Comparison of ENCODE assay signal across 17 cellular contexts in genomic region chr5:126816649-126817048, GRCh38. TPM values are rescaled to one million over a fixed set of nuclear protein-coding genes. Genes with fewer than 3 reads are reported as not detected.
DNase-seq lines count a peak whose midpoint lies in the region; ATAC-seq, FAIRE-seq and TF ChIP-seq lines count a peak whose summit lies in the region.
"Had no signal": no experiment of that assay in that cellular context is flagged by ENCODE, and none has a peak within 500 bp of the region (broad histone marks: within the 10 kb centered on the region; RNA-seq: fewer than 3 reads in every experiment).

No MANE protein-coding gene starts in this region.

- no peak for ATAC-seq in activated naive CD4-positive, alpha-beta T cell treated with anti-CD3 and anti-CD28 coated beads, Interleukin-2, amount 50 U/mL, for 72 hours
- ATAC-seq in HG02884 (IDR thresholded peaks at IDR 0.05; ENCODE audit: unreplicated experiment) (no peak), left ventricle myocardium superior (no peak)
- ATAC-seq: HCT116 had no signal

- H3K27me3 ChIP-seq in neutrophil, result no peaks in the 10 kb centered on the region

- no peak for TF ChIP-seq CTCF in neutrophil (IDR thresholded peaks at IDR 0.05)

- H3K27ac Mint-ChIP-seq in activated naive CD4-positive, alpha-beta T cell treated with anti-CD3 and anti-CD28 coated beads, Interleukin-2, amount 10 ng/mL, durations not matched to agents 7 days and 5 days, result peak overlapping the region; percentile 58
- H3K27ac Mint-ChIP-seq in activated naive CD4-positive, alpha-beta T cell treated with anti-CD3 and anti-CD28 coated beads, Interleukin-2, amount 50 U/mL, for 72 hours, result no peak overlapping the region
- H3K27ac Mint-ChIP-seq in activated T-helper 2 cell treated with anti-CD3 and anti-CD28 coated beads, Interferon-gamma antibody, Interleukin-2, Interleukin-4, amounts not matched to agents 10 μg/mL and 5 μg/mL and 100 μg/mL, durations not matched to agents 14 hours and 24 hours and 36 hours, result peak overlapping the region; percentile 21
- H3K27ac Mint-ChIP-seq: CD4-positive, alpha-beta T cell had no signal

- no peaks in the 10 kb centered on the region for H3K27me3 Mint-ChIP-seq in activated naive CD4-positive, alpha-beta T cell treated with anti-CD3 and anti-CD28 coated beads, Interleukin-2, amount 10 ng/mL, durations not matched to agents 7 days and 5 days
- H3K27me3 Mint-ChIP-seq in activated T-helper 2 cell treated with anti-CD3 and anti-CD28 coated beads, Interferon-gamma antibody, Interleukin-2, Interleukin-4, amounts not matched to agents 10 μg/mL and 5 μg/mL and 100 μg/mL, durations not matched to agents 14 hours and 24 hours and 36 hours (ENCODE audit: low read depth), result no peaks in the 10 kb centered on the region
- H3K27me3 Mint-ChIP-seq: CD4-positive, alpha-beta T cell had no signal

- H3K36me3 ChIP-seq in neutrophil, result peaks cover 37% of the 10 kb centered on the region

- intact Hi-C loops in activated T-helper 2 cell treated with anti-CD3 and anti-CD28 coated beads, Interferon-gamma antibody, Interleukin-2, Interleukin-4, amounts not matched to agents 10 μg/mL and 5 μg/mL and 100 μg/mL, durations not matched to agents 14 hours and 24 hours and 36 hours (cut with micrococcal nuclease), result no loop called here
- intact Hi-C loops in left ventricle myocardium superior (cut with micrococcal nuclease), result no loop called here

- H3K4me3 ChIP-seq in neutrophil (ENCODE audit: low read depth in 1 of 2, low read length in 1 of 2), result peak overlapping the region in 1 of 2 experiments; percentile 87

- H3K27ac ChIP-seq in neutrophil, result peak overlapping the region; percentile 91
- H3K27ac ChIP-seq: HL-60, RWPE1 had no signal

- no peak for TF ChIP-seq POLR2A in GM12891 (IDR thresholded peaks at IDR 0.05; ENCODE audit: low read depth, low read length)

- peaks cover 51 to 63% of the 10 kb centered on the region in 2 experiments for H3K4me1 ChIP-seq in neutrophil (ENCODE audit: control insufficient read depth in 1 of 2, insufficient read depth in 1 of 2, low read depth in 1 of 2, low read length in 1 of 2)

- H3K4me3 Mint-ChIP-seq in activated naive CD4-positive, alpha-beta T cell treated with anti-CD3 and anti-CD28 coated beads, Interleukin-2, amount 10 ng/mL, durations not matched to agents 7 days and 5 days, result no peak overlapping the region
- no peak overlapping the region for H3K4me3 Mint-ChIP-seq in activated T-helper 2 cell treated with anti-CD3 and anti-CD28 coated beads, Interferon-gamma antibody, Interleukin-2, Interleukin-4, amounts not matched to agents 10 μg/mL and 5 μg/mL and 100 μg/mL, durations not matched to agents 14 hours and 24 hours and 36 hours (ENCODE audit: low read depth)
- H3K4me3 Mint-ChIP-seq: CD4-positive, alpha-beta T cell had no signal

- no peaks in the 10 kb centered on the region for H3K9me3 Mint-ChIP-seq in activated naive CD4-positive, alpha-beta T cell treated with anti-CD3 and anti-CD28 coated beads, Interleukin-2, amount 10 ng/mL, durations not matched to agents 7 days and 5 days
- H3K9me3 Mint-ChIP-seq in activated naive CD4-positive, alpha-beta T cell treated with anti-CD3 and anti-CD28 coated beads, Interleukin-2, amount 50 U/mL, for 72 hours, result no peaks in the 10 kb centered on the region
- no peaks in the 10 kb centered on the region for H3K9me3 Mint-ChIP-seq in activated T-helper 2 cell treated with anti-CD3 and anti-CD28 coated beads, Interferon-gamma antibody, Interleukin-2, Interleukin-4, amounts not matched to agents 10 μg/mL and 5 μg/mL and 100 μg/mL, durations not matched to agents 14 hours and 24 hours and 36 hours
- H3K9me3 Mint-ChIP-seq: CD4-positive, alpha-beta T cell had no signal

- H3K36me3 Mint-ChIP-seq in activated naive CD4-positive, alpha-beta T cell treated with anti-CD3 and anti-CD28 coated beads, Interleukin-2, amount 10 ng/mL, durations not matched to agents 7 days and 5 days, result peaks cover 63% of the 10 kb centered on the region
- H3K36me3 Mint-ChIP-seq in activated naive CD4-positive, alpha-beta T cell treated with anti-CD3 and anti-CD28 coated beads, Interleukin-2, amount 50 U/mL, for 72 hours, result peaks cover 16 to 54% of the 10 kb centered on the region in 2 donors
- H3K36me3 Mint-ChIP-seq in activated T-helper 2 cell treated with anti-CD3 and anti-CD28 coated beads, Interferon-gamma antibody, Interleukin-2, Interleukin-4, amounts not matched to agents 10 μg/mL and 5 μg/mL and 100 μg/mL, durations not matched to agents 14 hours and 24 hours and 36 hours (ENCODE audit: low read depth), result peaks cover 76% of the 10 kb centered on the region

- no peak for DNase-seq in activated naive CD4-positive, alpha-beta T cell treated with anti-CD3 and anti-CD28 coated beads, Interleukin-2, amount 10 ng/mL, durations not matched to agents 7 days and 5 days
- no peak for DNase-seq in activated naive CD4-positive, alpha-beta T cell treated with anti-CD3 and anti-CD28 coated beads, Interleukin-2, amount 50 U/mL, for 72 hours (ENCODE audit: low spot score in 2 of 2)
- no peak for DNase-seq in GM12891 (ENCODE audit: insufficient read length, low spot score)
- no peak for DNase-seq in activated T-helper 2 cell treated with anti-CD3 and anti-CD28 coated beads, Interferon-gamma antibody, Interleukin-2, Interleukin-4, amounts not matched to agents 10 μg/mL and 5 μg/mL and 100 μg/mL, durations not matched to agents 14 hours and 24 hours and 36 hours (ENCODE audit: low spot score)
- no peak for DNase-seq in NCI-H1930 (lab: John Stamatoyannopoulos, UW)
- DNase-seq in left ventricle myocardium superior, result no peak
- DNase-seq: CD4-positive, alpha-beta T cell; DMS79; NCI-H187 treated with DMSO at 0.1 percent for 48 hours; NCI-H2171 treated with DMSO at 0.1 percent for 48 hours; NCI-H774 had no signal

- CTCF ChIA-PET in activated naive CD4-positive, alpha-beta T cell treated with anti-CD3 and anti-CD28 coated beads, Interleukin-2, amount 10 ng/mL, durations not matched to agents 7 days and 5 days (lab: Charles Lee), result interaction anchor here (1.6 kb wide), 1 partner anchor 15 kb away, joined by 3 read pairs; no protein-coding TSS in a partner anchor

- H3K9me3 ChIP-seq in neutrophil, result no peaks in the 10 kb centered on the region

- FAIRE-seq in GM12891 (lab: Jason Lieb, UNC), result peak; percentile 48
- FAIRE-seq: D721Med had no signal

- peaks cover 13% of the 10 kb centered on the region for H3K4me1 Mint-ChIP-seq in activated naive CD4-positive, alpha-beta T cell treated with anti-CD3 and anti-CD28 coated beads, Interleukin-2, amount 10 ng/mL, durations not matched to agents 7 days and 5 days
- H3K4me1 Mint-ChIP-seq in activated T-helper 2 cell treated with anti-CD3 and anti-CD28 coated beads, Interferon-gamma antibody, Interleukin-2, Interleukin-4, amounts not matched to agents 10 μg/mL and 5 μg/mL and 100 μg/mL, durations not matched to agents 14 hours and 24 hours and 36 hours (ENCODE audit: low read depth), result peaks cover 23% of the 10 kb centered on the region

TF ChIP-seq in GM12891, 5 proteins besides CTCF, POLR2A, EP300 and RAD21:
- TF ChIP-seq POU2F2 (IDR thresholded peaks at IDR 0.05; ENCODE audit: low read depth, low read length) (no peak), PAX5 (IDR thresholded peaks at IDR 0.05; ENCODE audit: insufficient read depth, low read length, severe bottlenecking) (no peak), SPI1 (IDR thresholded peaks at IDR 0.05; ENCODE audit: low read depth, low read length) (no peak), POLR2AphosphoS5 (IDR thresholded peaks at IDR 0.05; ENCODE audit: low read depth, low read length) (no peak), TAF1 (IDR thresholded peaks at IDR 0.05; ENCODE audit: low read depth, low read length) (no peak)

RNA-seq across cellular contexts. Expression of gene LMNB1, which starts 39.7 kb away (rescaled TPM):
- 100 to 1,000 TPM; 187 to 307 TPM for total RNA-seq in activated naive CD4-positive, alpha-beta T cell treated with anti-CD3 and anti-CD28 coated beads, Interleukin-2, amount 50 U/mL, for 72 hours
- 54.2 TPM for polyA plus RNA-seq in GM12891 (2012; ENCODE audit: low read depth, missing spikeins)
- 232 and 239 TPM in 2 replicates for total RNA-seq in activated T-helper 2 cell treated with anti-CD3 and anti-CD28 coated beads, Interferon-gamma antibody, Interleukin-2, Interleukin-4, amounts not matched to agents 10 μg/mL and 5 μg/mL and 100 μg/mL, durations not matched to agents 14 hours and 24 hours and 36 hours
- 2.3 TPM for total RNA-seq in left ventricle myocardium superior

Comparison
In these comparisons a context has a peak if more than half of its experiments do, and no peak if none do; other contexts are left out.
1. H3K27ac Mint-ChIP-seq: peak in activated naive CD4-positive, alpha-beta T cell treated with anti-CD3 and anti-CD28 coated beads, Interleukin-2, amount 10 ng/mL, durations not matched to agents 7 days and 5 days (single experiment) and activated T-helper 2 cell treated with anti-CD3 and anti-CD28 coated beads, Interferon-gamma antibody, Interleukin-2, Interleukin-4, amounts not matched to agents 10 μg/mL and 5 μg/mL and 100 μg/mL, durations not matched to agents 14 hours and 24 hours and 36 hours (single experiment); none in activated naive CD4-positive, alpha-beta T cell treated with anti-CD3 and anti-CD28 coated beads, Interleukin-2, amount 50 U/mL, for 72 hours (0 of 2).
2. RNA of gene LMNB1, which starts 39.7 kb away (total RNA-seq): 187 to 307 TPM in activated naive CD4-positive, alpha-beta T cell treated with anti-CD3 and anti-CD28 coated beads, Interleukin-2, amount 50 U/mL, for 72 hours and 232 to 239 TPM in activated T-helper 2 cell treated with anti-CD3 and anti-CD28 coated beads, Interferon-gamma antibody, Interleukin-2, Interleukin-4, amounts not matched to agents 10 μg/mL and 5 μg/mL and 100 μg/mL, durations not matched to agents 14 hours and 24 hours and 36 hours; 2.3 TPM in left ventricle myocardium superior (single experiment); every median in the first group is over 10 times any median in the second.